Comparison of ENCODE assay signal across 1 cellular context in the genomic region with DNA sequence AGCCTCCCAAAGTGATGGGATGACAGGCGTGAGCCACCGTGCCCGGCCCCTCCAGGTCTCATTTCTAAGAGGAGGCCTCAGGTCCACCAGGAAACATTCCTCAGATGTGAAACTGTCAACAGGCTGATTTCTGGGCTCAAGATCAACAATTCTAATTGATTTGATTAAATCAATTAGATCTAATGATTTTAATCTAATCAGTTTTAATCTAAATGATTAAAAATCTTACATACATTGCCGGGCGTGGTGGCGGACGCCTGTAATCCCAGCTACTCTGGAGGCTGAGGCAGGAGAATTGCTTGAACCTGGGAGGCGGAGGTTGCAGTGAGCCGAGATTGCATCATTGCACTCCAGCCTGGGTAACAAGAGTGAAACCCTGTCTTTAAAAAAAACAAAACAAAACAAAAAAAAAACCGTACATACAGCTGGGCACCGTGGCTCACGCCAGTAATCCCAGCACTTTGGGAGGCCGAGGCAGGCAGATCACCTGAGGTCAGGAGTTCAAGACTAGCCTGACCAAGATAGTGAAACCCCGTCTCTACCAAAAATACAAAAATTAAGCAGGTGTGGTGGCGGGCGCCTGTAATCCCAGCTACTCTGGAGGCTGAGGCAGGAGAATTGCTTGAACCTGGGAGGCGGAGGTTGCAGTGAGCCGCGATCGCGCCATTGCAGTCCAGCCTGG.
A peak's percentile ranks its signal among the peaks of the same experiment; 100 is the strongest.
TF ChIP-seq lines count a peak whose summit lies in the region.

No MANE protein-coding gene starts in this region.

TF ChIP-seq in IMR-90, 13 proteins besides CTCF, POLR2A, EP300 and RAD21:
- TF ChIP-seq CEBPB (IDR thresholded peaks at IDR 0.05; ENCODE audit: low read depth, low read length): 0 out of 2 replicates have a peak, but pooled peaks have one; percentile 4
